9 cellular contexts compared by ENCODE assay signal in genomic region chr10:63798599-63799498, GRCh38.
DNase-seq lines count a peak whose midpoint lies in the region; ATAC-seq, FAIRE-seq and TF ChIP-seq lines count a peak whose summit lies in the region.
"Had no signal": no experiment of that assay in that cellular context is flagged by ENCODE, and none has a peak within 500 bp of the region (broad histone marks: within the 10 kb centered on the region; RNA-seq: fewer than 3 reads in every experiment).

No MANE protein-coding gene starts in this region.

- POLR2A ChIA-PET in HEK293T (lab: Yijun Ruan, JAX), result no interaction called here

- peak overlapping the region; percentile 28 for H3K9ac ChIP-seq in skeletal muscle satellite cell (ENCODE audit: low read depth, low read length)

- no peak overlapping the region for H3K4me3 ChIP-seq in astrocyte of the cerebellum (ENCODE audit: low read depth, low read length)
- peak overlapping the region; percentile 2 for H3K4me3 ChIP-seq in skeletal muscle satellite cell (ENCODE audit: low read length)

- CTCF ChIA-PET in HEK293T (lab: Yijun Ruan, JAX), result interaction anchor here (0.6 to 1.0 kb wide), 2 partner anchors 21 to 1029 kb away, joined by 3 read pairs; no protein-coding TSS in a partner anchor

- H3K9me3 ChIP-seq in skeletal muscle satellite cell (replicated peaks; ENCODE audit: low read length), result no peaks in the 10 kb centered on the region

- no peaks in the 10 kb centered on the region for H3K36me3 ChIP-seq in skeletal muscle satellite cell (ENCODE audit: insufficient read depth, low read length)

- peaks cover 15% of the 10 kb centered on the region for H3K4me1 ChIP-seq in skeletal muscle satellite cell (ENCODE audit: control insufficient read depth, insufficient read depth, low read length)

- no peak for ATAC-seq in HG02870 (IDR thresholded peaks at IDR 0.05; ENCODE audit: unreplicated experiment)

- peak overlapping the region; percentile 40 for H3K4me2 ChIP-seq in skeletal muscle satellite cell (ENCODE audit: low read length)

- TF ChIP-seq POLR2A in H54 (IDR thresholded peaks at IDR 0.05; ENCODE audit: low read depth, low read length), result no peak

- no peaks in the 10 kb centered on the region for H3K27me3 ChIP-seq in skeletal muscle satellite cell (ENCODE audit: control insufficient read depth, insufficient read depth, low read length)

- in situ Hi-C loops in astrocyte of the cerebellum (cut with HindIII; ENCODE audit: low sequenced_read_pairs), result no loop called here

- FAIRE-seq in H54 (lab: Jason Lieb, UNC), result peak; percentile 58

- peak; percentile 47 for DNase-seq in H54 (ENCODE audit: insufficient read length, low spot score)
- peak; percentile 100 for DNase-seq in astrocyte of the cerebellum (ENCODE audit: low read depth)
- peak; percentile 75 for DNase-seq in hepatic stellate cell (ENCODE audit: low spot score)
- no peak for DNase-seq in HEK293T (ENCODE audit: extremely low spot score)
- DNase-seq in NCI-H446 (lab: John Stamatoyannopoulos, UW), result no peak
- DNase-seq in NCI-H187 (lab: John Stamatoyannopoulos, UW), result no peak
- DNase-seq: NCI-H510A had no signal

- peak; percentile 37 for TF ChIP-seq CTCF in astrocyte of the cerebellum (IDR thresholded peaks at IDR 0.05; ENCODE audit: low read depth, low read length, missing control alignments)

TF ChIP-seq in HEK293T, 16 proteins besides CTCF, POLR2A, EP300 and RAD21:
- TF ChIP-seq FOXA1 (IDR thresholded peaks at IDR 0.05) (no peak), ZNF384 (IDR thresholded peaks at IDR 0.05) (no peak), PKNOX1 (IDR thresholded peaks at IDR 0.05) (no peak), FOXK2 (IDR thresholded peaks at IDR 0.05) (no peak), SUZ12 (IDR thresholded peaks at IDR 0.05) (no peak), L3MBTL2 (conservative IDR thresholded peaks at IDR 0.05) (no peak)
TF ChIP-seq in HEK293T: peak in this region for 0.

Comparison
In these comparisons a context has a peak if more than half of its experiments do, and no peak if none do; other contexts are left out.
1. DNase-seq: peak in H54 (single experiment), astrocyte of the cerebellum (single experiment) and hepatic stellate cell (single experiment); none in HEK293T (single experiment), NCI-H446 (0 of 2) and NCI-H187 (0 of 2).